34 cellular contexts compared by ENCODE assay signal in the genomic region with DNA sequence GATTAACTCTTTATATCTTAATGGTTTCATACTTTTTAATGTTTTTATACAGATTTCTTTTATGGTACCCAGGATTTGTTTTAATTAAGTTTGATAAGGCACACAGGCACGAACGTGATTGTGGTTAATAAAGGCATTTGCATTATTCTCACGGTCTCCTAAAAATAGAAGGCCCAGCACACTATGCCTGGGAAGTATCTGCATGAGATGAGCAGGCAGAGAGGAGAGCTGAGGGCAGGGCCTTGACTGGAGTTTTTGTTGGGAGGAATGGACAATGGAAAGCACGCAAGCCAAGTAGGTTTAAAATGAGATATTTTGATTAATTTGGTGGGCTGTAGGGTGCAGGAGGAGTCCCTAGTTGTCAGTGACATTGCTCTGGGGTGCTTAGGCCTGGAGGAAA.
"Had no signal": no experiment of that assay in that cellular context is flagged by ENCODE, and none has a peak within 500 bp of the region (broad histone marks: within the 10 kb centered on the region; RNA-seq: fewer than 3 reads in every experiment).

No MANE protein-coding gene starts in this region.

- H3K4me1 ChIP-seq: adrenal gland, body of pancreas, breast epithelium had no signal

- H3K4me3 Mint-ChIP-seq: activated B cell treated with CpG ODN at 0.5 μM for 24 hours; activated CD4-positive, alpha-beta memory T cell treated with anti-CD3 and anti-CD28 coated beads for 36 hours; activated CD4-positive, alpha-beta T cell treated with anti-CD3 and anti-CD28 coated beads, Interleukin-2, amount 10 ng/mL, durations not matched to agents 24 days and 14 days; activated CD8-positive, alpha-beta T cell treated with anti-CD3 and anti-CD28 coated beads for 36 hours; activated naive CD4-positive, alpha-beta T cell treated with anti-CD3 and anti-CD28 coated beads for 36 hours; activated naive CD8-positive, alpha-beta T cell treated with anti-CD3 and anti-CD28 coated beads for 36 hours; activated T-cell treated with anti-CD3 and anti-CD28 coated beads, Interleukin-2, amount 50 U/mL, for 4 hours; activated T-cell treated with anti-CD3 and anti-CD28 coated beads, Interleukin-2, amount 50 U/mL, for 72 hours; activated T-helper 1 cell treated with anti-CD3 and anti-CD28 coated beads, Interleukin-12 subunit alpha, Interleukin-12 subunit beta, Interleukin-2, Interleukin-4 antibody, amounts not matched to agents 30 ng/mL and 10 ng/mL and 1 ng/mL, durations not matched to agents 14 hours and 24 hours and 36 hours; activated T-helper 17 cell treated with anti-CD3 and anti-CD28 coated beads, Interleukin-2, amount 50 U/mL, for 72 hours; T-helper 1 cell treated with Interleukin-12 subunit alpha and Interleukin-12 subunit beta and Interleukin-4 antibody, amounts not matched to agents 30 μg/mL and 1 μg/mL, for 36 hours; T-helper 2 cell treated with Interferon-gamma antibody and Interleukin-4, amounts not matched to agents 5 μg/mL and 100 μg/mL, for 36 hours had no signal

- H3K9me3 ChIP-seq: adrenal gland, body of pancreas, breast epithelium had no signal

- H3K4me1 Mint-ChIP-seq: activated B cell treated with CpG ODN at 0.5 μM for 24 hours; activated CD4-positive, alpha-beta T cell treated with anti-CD3 and anti-CD28 coated beads, Interleukin-2, amount 10 ng/mL, durations not matched to agents 24 days and 14 days; activated naive CD8-positive, alpha-beta T cell treated with anti-CD3 and anti-CD28 coated beads for 36 hours; activated T-helper 17 cell treated with anti-CD3 and anti-CD28 coated beads, Interleukin-2, amount 50 U/mL, for 72 hours had no signal

- H3K27ac Mint-ChIP-seq: activated B cell treated with CpG ODN at 0.5 μM for 24 hours; activated CD4-positive, alpha-beta memory T cell treated with anti-CD3 and anti-CD28 coated beads for 36 hours; activated CD4-positive, alpha-beta T cell treated with anti-CD3 and anti-CD28 coated beads, Interleukin-2, amount 10 ng/mL, durations not matched to agents 24 days and 14 days; activated CD8-positive, alpha-beta T cell treated with anti-CD3 and anti-CD28 coated beads for 36 hours; activated naive CD4-positive, alpha-beta T cell treated with anti-CD3 and anti-CD28 coated beads for 36 hours; activated naive CD4-positive, alpha-beta T cell treated with anti-CD3 and anti-CD28 coated beads, Interleukin-2, amount 50 U/mL, for 72 hours; activated naive CD8-positive, alpha-beta T cell treated with anti-CD3 and anti-CD28 coated beads for 36 hours; activated T-cell treated with anti-CD3 and anti-CD28 coated beads, Interleukin-2, amount 50 U/mL, for 72 hours; activated T-helper 1 cell treated with anti-CD3 and anti-CD28 coated beads, Interleukin-12 subunit alpha, Interleukin-12 subunit beta, Interleukin-2, Interleukin-4 antibody, amounts not matched to agents 30 ng/mL and 10 ng/mL and 1 ng/mL, durations not matched to agents 14 hours and 24 hours and 36 hours; activated T-helper 17 cell treated with anti-CD3 and anti-CD28 coated beads, Interleukin-2, amount 50 U/mL, for 72 hours; T-helper 1 cell treated with Interleukin-12 subunit alpha and Interleukin-12 subunit beta and Interleukin-4 antibody, amounts not matched to agents 30 μg/mL and 1 μg/mL, for 36 hours; T-helper 2 cell treated with Interferon-gamma antibody and Interleukin-4, amounts not matched to agents 5 μg/mL and 100 μg/mL, for 36 hours had no signal

- H3K36me3 ChIP-seq: adrenal gland, brain microvascular endothelial cell, breast epithelium had no signal

- H3K27me3 ChIP-seq: adrenal gland, body of pancreas, brain microvascular endothelial cell, breast epithelium had no signal

- DNase-seq: activated B cell treated with CpG ODN at 0.5 μM for 24 hours; activated CD4-positive, alpha-beta memory T cell treated with anti-CD3 and anti-CD28 coated beads for 36 hours; activated CD4-positive, alpha-beta T cell treated with anti-CD3 and anti-CD28 coated beads for 4 hours; activated CD4-positive, alpha-beta T cell treated with anti-CD3 and anti-CD28 coated beads, Interleukin-2, amount 10 ng/mL, durations not matched to agents 24 days and 14 days; activated CD4-positive, alpha-beta T cell treated with anti-CD3 and anti-CD28 coated beads, Interleukin-2, amount 50 U/mL, for 1 hour; activated CD4-positive, alpha-beta T cell treated with anti-CD3 and anti-CD28 coated beads, Interleukin-2, amount 50 U/mL, for 4 hours; activated CD4-positive, CD25-positive, alpha-beta regulatory T cell treated with anti-CD3 and anti-CD28 coated beads, Interleukin-2, amount 50 U/mL, for 72 hours; activated CD8-positive, alpha-beta memory T cell treated with anti-CD3 and anti-CD28 coated beads, Interleukin-2, amount 50 U/mL, for 4 hours; activated CD8-positive, alpha-beta T cell treated with anti-CD3 and anti-CD28 coated beads for 36 hours; activated effector memory CD4-positive, alpha-beta T cell treated with anti-CD3 and anti-CD28 coated beads, Interleukin-2, amount 50 U/mL, for 16 hours; activated gamma-delta T cell treated with Interleukin-2 at 50 U/mL for 16 hours; activated naive CD4-positive, alpha-beta T cell; activated naive CD4-positive, alpha-beta T cell treated with anti-CD3 and anti-CD28 coated beads for 36 hours; activated naive CD4-positive, alpha-beta T cell treated with anti-CD3 and anti-CD28 coated beads, Interleukin-2, amount 50 U/mL, for 16 hours; activated naive CD8-positive, alpha-beta T cell treated with anti-CD3 and anti-CD28 coated beads for 36 hours; activated T-cell treated with anti-CD3 and anti-CD28 coated beads for 4 hours; activated T-cell treated with anti-CD3 and anti-CD28 coated beads, Interleukin-2, amount 50 U/mL, for 1 hour; activated T-cell treated with anti-CD3 and anti-CD28 coated beads, Interleukin-2, amount 50 U/mL, for 4 hours; activated T-cell treated with anti-CD3 and anti-CD28 coated beads, Interleukin-2, amount 50 U/mL, for 72 hours; adrenal gland; amniotic stem cell; aorta; body of pancreas; brain microvascular endothelial cell; central memory CD4-positive, alpha-beta T cell; T-helper 2 cell; T-helper 9 cell had no signal

- H3K27ac ChIP-seq: adrenal gland, body of pancreas, brain microvascular endothelial cell, breast epithelium, VCaP had no signal

- H3K27me3 Mint-ChIP-seq: activated B cell treated with CpG ODN at 0.5 μM for 24 hours; activated CD4-positive, alpha-beta memory T cell treated with anti-CD3 and anti-CD28 coated beads for 36 hours; activated CD4-positive, alpha-beta T cell treated with anti-CD3 and anti-CD28 coated beads, Interleukin-2, amount 10 ng/mL, durations not matched to agents 24 days and 14 days; activated CD8-positive, alpha-beta T cell treated with anti-CD3 and anti-CD28 coated beads for 36 hours; activated naive CD8-positive, alpha-beta T cell treated with anti-CD3 and anti-CD28 coated beads for 36 hours; activated T-helper 17 cell treated with anti-CD3 and anti-CD28 coated beads, Interleukin-2, amount 50 U/mL, for 72 hours had no signal

- H3K4me3 ChIP-seq: adrenal gland, body of pancreas, breast epithelium had no signal

- H3K36me3 Mint-ChIP-seq: activated CD4-positive, alpha-beta memory T cell treated with anti-CD3 and anti-CD28 coated beads for 36 hours; activated naive CD4-positive, alpha-beta T cell treated with anti-CD3 and anti-CD28 coated beads, Interleukin-2, amount 50 U/mL, for 72 hours; activated naive CD8-positive, alpha-beta T cell treated with anti-CD3 and anti-CD28 coated beads for 36 hours had no signal

- ATAC-seq: activated CD8-positive, alpha-beta T cell treated with anti-CD3 and anti-CD28 coated beads for 36 hours; activated naive CD4-positive, alpha-beta T cell treated with anti-CD3 and anti-CD28 coated beads, Interleukin-2, amount 50 U/mL, for 72 hours; activated T-cell treated with anti-CD3 and anti-CD28 coated beads, Interleukin-2, amount 50 U/mL, for 4 hours; activated T-cell treated with anti-CD3 and anti-CD28 coated beads, Interleukin-2, amount 50 U/mL, for 72 hours; activated T-helper 17 cell treated with anti-CD3 and anti-CD28 coated beads, Interleukin-2, amount 50 U/mL, for 72 hours; body of pancreas had no signal
